13 cellular contexts compared by ENCODE assay signal in genomic region chr1:21263052-21263429, GRCh38. TPM values are rescaled to one million over a fixed set of nuclear protein-coding genes. Genes with fewer than 3 reads are reported as not detected.
A peak's percentile ranks its signal among the peaks of the same experiment; 100 is the strongest.
DNase-seq lines count a peak whose midpoint lies in the region; ATAC-seq and TF ChIP-seq lines count a peak whose summit lies in the region.
"Had no signal": no experiment of that assay in that cellular context is flagged by ENCODE, and none has a peak within 500 bp of the region (broad histone marks: within the 10 kb centered on the region; RNA-seq: fewer than 3 reads in every experiment).

No MANE protein-coding gene starts in this region.

- TF ChIP-seq POLR2A in body of pancreas (IDR thresholded peaks at IDR 0.05), result no peak

- H3K9ac ChIP-seq in subcutaneous abdominal adipose tissue (ENCODE audit: low read length in 5 of 5), result peak overlapping the region in 2 of 5 donors; percentile 3 to 52
- no peak overlapping the region for H3K9ac ChIP-seq in Karpas-422 (ENCODE audit: low read length)

- WGBS in body of pancreas, 2 donors, result 64 to 65% methylated on average over 10 of the region's 10 CpGs
- WGBS in mesodermal cell (ENCODE audit: insufficient coverage in 2 of 2), 2 experiments, result 70 to 91% methylated on average over 5 of the region's 10 CpGs

- H3K36me3 ChIP-seq in body of pancreas (replicated peaks in 1 of 2; ENCODE audit: insufficient read depth in 1 of 2, low read depth in 2 of 2), result peaks cover 0 to 2% of the 10 kb centered on the region in 2 donors
- peaks cover 68% of the 10 kb centered on the region for H3K36me3 ChIP-seq in mesodermal cell (ENCODE audit: control insufficient read depth, insufficient read depth, low read length)
- H3K36me3 ChIP-seq in subcutaneous abdominal adipose tissue (ENCODE audit: control insufficient read depth in 5 of 5, insufficient read depth in 5 of 5, low read length in 5 of 5), result peaks cover 4 to 63% (median 47%) of the 10 kb centered on the region in 5 donors
- H3K36me3 ChIP-seq in Karpas-422 (ENCODE audit: insufficient read depth, low read length), result peaks cover 14% of the 10 kb centered on the region; the same call in 1 of the 2 replicates

- peaks cover 8% of the 10 kb centered on the region; the same call in 1 of the 2 replicates for H4K20me1 ChIP-seq in Karpas-422 (ENCODE audit: insufficient read depth, low read depth, low read length)

- intact Hi-C loops in body of pancreas (cut with DNase I), result no loop called here

- H3K79me2 ChIP-seq in Karpas-422 (ENCODE audit: low read length), result peaks cover 6% of the 10 kb centered on the region

- peaks cover 64% of the 10 kb centered on the region for H3K4me1 ChIP-seq in body of pancreas
- H3K4me1 ChIP-seq in mesodermal cell (ENCODE audit: control insufficient read depth, insufficient read depth, low read length, poor library complexity, severe bottlenecking), result peaks cover 50% of the 10 kb centered on the region
- H3K4me1 ChIP-seq in subcutaneous abdominal adipose tissue (ENCODE audit: control insufficient read depth in 5 of 5, insufficient read depth in 5 of 5, low read length in 5 of 5), result peaks cover 20 to 64% (median 33%) of the 10 kb centered on the region in 5 donors
- H3K4me1 ChIP-seq in Karpas-422 (ENCODE audit: low read length), result no peaks in the 10 kb centered on the region

- H3K27me3 ChIP-seq in body of pancreas (no peaks in the 10 kb centered on the region), subcutaneous abdominal adipose tissue (ENCODE audit: control insufficient read depth in 5 of 5, insufficient read depth in 4 of 5, low read length in 5 of 5) (no peaks in the 10 kb centered on the region), Karpas-422 (ENCODE audit: low read length) (no peaks in the 10 kb centered on the region)

- ATAC-seq in body of pancreas (no peak), HG02623 (IDR thresholded peaks at IDR 0.05; ENCODE audit: unreplicated experiment) (no peak)

- no peak overlapping the region for H2AFZ ChIP-seq in Karpas-422 (ENCODE audit: low read length)

- H3K9me3 ChIP-seq in body of pancreas, result no peaks in the 10 kb centered on the region
- no peaks in the 10 kb centered on the region for H3K9me3 ChIP-seq in mesodermal cell (ENCODE audit: control insufficient read depth, low read length)
- no peaks in the 10 kb centered on the region for H3K9me3 ChIP-seq in subcutaneous abdominal adipose tissue (ENCODE audit: control insufficient read depth in 5 of 5, low read length in 5 of 5)
- no peaks in the 10 kb centered on the region for H3K9me3 ChIP-seq in Karpas-422 (ENCODE audit: low read length)

- TF ChIP-seq CTCF in body of pancreas (IDR thresholded peaks at IDR 0.05), result no peak

- H3K27ac ChIP-seq in body of pancreas (peak overlapping the region; percentile 82 to 92 (median 89)), mesodermal cell (ENCODE audit: low read depth, low read length, severe bottlenecking) (peak overlapping the region; percentile 97), subcutaneous abdominal adipose tissue (ENCODE audit: low read depth, low read length) (peak overlapping the region; percentile 90), Karpas-422 (ENCODE audit: low read length) (no peak overlapping the region)
- H3K27ac ChIP-seq: 22Rv1 had no signal

- H3K4me3 ChIP-seq in body of pancreas (no peak overlapping the region), mesodermal cell (ENCODE audit: extremely low read depth, insufficient read depth, low read length, poor library complexity, severe bottlenecking) (no peak overlapping the region), subcutaneous abdominal adipose tissue (ENCODE audit: low read depth in 1 of 5, low read length in 5 of 5) (no peak overlapping the region), Karpas-422 (ENCODE audit: low read length) (no peak overlapping the region)

- no peaks in the 10 kb centered on the region for H3K9me2 ChIP-seq in Karpas-422 (replicated peaks; ENCODE audit: insufficient read depth, low read length)

- DNase-seq in NCI-H1436 (lab: John Stamatoyannopoulos, UW) (peak; percentile 7), NCI-H1436 treated with DMSO at 0.1 percent for 48 hours (lab: John Stamatoyannopoulos, UW) (no peak), body of pancreas (no peak), SHP77 treated with DMSO at 0.1 percent for 48 hours (lab: John Stamatoyannopoulos, UW) (no peak), Karpas-422 (no peak)
- DNase-seq: activated CD4-positive, alpha-beta T cell treated with anti-CD3 and anti-CD28 coated beads for 1 hour; GDM1; naive B cell; NCI-H2171 had no signal

- no peak overlapping the region for H3K4me2 ChIP-seq in Karpas-422 (ENCODE audit: low read depth, low read length, poor library complexity, severe bottlenecking)

RNA-seq across cellular contexts. Expression of gene ECE1, which starts 27.2 kb away (rescaled TPM):
- 10 to 100 TPM; 79.1 to 83.3 TPM for total RNA-seq in body of pancreas
- 279 TPM for polyA plus RNA-seq in mesodermal cell (2013, experiment 1 of 2)
- polyA plus RNA-seq in mesodermal cell (2013, experiment 2 of 2), result 263 TPM
- 59.9 and 81.7 TPM in 2 replicates for total RNA-seq in Karpas-422 (2014; rRNA removed; shearing (Covaris generic); ENCODE audit: low replicate concordance)
